Comparison of ENCODE assay signal across 8 cellular contexts in genomic region chr12:43758728-43759563, GRCh38.
A peak's percentile ranks its signal among the peaks of the same experiment; 100 is the strongest.
DNase-seq lines count a peak whose midpoint lies in the region; ATAC-seq, FAIRE-seq and TF ChIP-seq lines count a peak whose summit lies in the region.

IRAK4 (plus strand) TSS chr12:43758951; CDS start chr12:43768112, 9,161 bp downstream.
PUS7L (minus strand) TSS chr12:43758790; CDS start chr12:43755245, 3,545 bp downstream.

- peak within 1 kb of the TSS; percentile 83 for H3K4me3 ChIP-seq in AG10803 (ENCODE audit: low read length)

- ATAC-seq in GM19025 (IDR thresholded peaks at IDR 0.05; ENCODE audit: low read depth, unreplicated experiment) (peak; percentile 98), HG03342 (IDR thresholded peaks at IDR 0.05; ENCODE audit: unreplicated experiment) (peak; percentile 98)
- peak; percentile 96 for ATAC-seq in activated CD4-positive, CD25-positive, alpha-beta regulatory T cell treated with anti-CD3 and anti-CD28 coated beads, Interleukin-2, amount 50 U/mL, for 24 hours

- TF ChIP-seq CTCF in AG10803 (conservative IDR thresholded peaks at IDR 0.05; ENCODE audit: low read length), result peak; percentile 44

- peak; percentile 93 for FAIRE-seq in islet of Langerhans (lab: Jason Lieb, UNC)

- DNase-seq in AG10803 (ENCODE audit: low read depth), result peak; percentile 96
- peak; percentile 95 for DNase-seq in NCI-H446 treated with DMSO at 0.1 percent for 48 hours (lab: John Stamatoyannopoulos, UW)
- DNase-seq in cerebellar cortex (ENCODE audit: low spot score), result peak; percentile 99
- peak; percentile 89 to 90 (median 90) for DNase-seq in stimulated activated CD4-positive, alpha-beta T cell treated with anti-CD3 and anti-CD28 coated beads, Interleukin-12 subunit alpha, Interleukin-12 subunit beta, amount 100 ng/mL, for 48 hours (ENCODE audit: low read depth in 2 of 3, low spot score in 1 of 3)

Comparison
In these comparisons a context has a peak if more than half of its experiments do, and no peak if none do; other contexts are left out.
1. Peak in every context shown above with its lines: DNase-seq, ATAC-seq and H3K4me3 ChIP-seq.